Comparison of ENCODE assay signal across 12 cellular contexts in genomic region chr13:67119481-67119883, GRCh38.
DNase-seq lines count a peak whose midpoint lies in the region; ATAC-seq, FAIRE-seq and TF ChIP-seq lines count a peak whose summit lies in the region.
"Had no signal": no experiment of that assay in that cellular context is flagged by ENCODE, and none has a peak within 500 bp of the region (broad histone marks: within the 10 kb centered on the region; RNA-seq: fewer than 3 reads in every experiment).

No MANE protein-coding gene starts in this region.

- DNase-seq in AG04449 (ENCODE audit: low read depth, low spot score): peak; percentile 67
- peak; percentile 96 for DNase-seq in astrocyte (ENCODE audit: low read depth)
- peak; percentile 50 for DNase-seq in glomerular endothelial cell (ENCODE audit: extremely low read depth, low read depth, low spot score)
- no peak for DNase-seq in Peyer's patch
- no peak for DNase-seq in activated T-cell treated with anti-CD3 and anti-CD28 coated beads, Interleukin-2, amount 50 U/mL, for 24 hours
- DNase-seq: activated CD4-positive, alpha-beta T cell treated with anti-CD3 and anti-CD28 coated beads, Interleukin-2, amount 50 U/mL, for 48 hours; heart left ventricle; NCI-H2029 treated with DMSO at 0.1 percent for 48 hours; stimulated activated CD4-positive, alpha-beta T cell treated with anti-CD3 and anti-CD28 coated beads, Interleukin-1b, Interleukin-23, amount 100 ng/mL, for 48 hours had no signal

- H3K36me3 Mint-ChIP-seq in astrocyte (ENCODE audit: low read depth, unreplicated experiment): no peaks in the 10 kb centered on the region
- H3K36me3 Mint-ChIP-seq in activated T-cell treated with anti-CD3 and anti-CD28 coated beads, Interleukin-2, amount 50 U/mL, for 24 hours (ENCODE audit: low read depth): no peaks in the 10 kb centered on the region

- TF ChIP-seq POLR2A in Peyer's patch (IDR thresholded peaks at IDR 0.05): no peak

- POLR2A ChIA-PET in AG04449 (lab: Yijun Ruan, JAX): no interaction called here

- H3K4me3 ChIP-seq in AG04449 (ENCODE audit: low read depth, low read length) (no peak overlapping the region), astrocyte (ENCODE audit: insufficient read depth, low read depth, low read length) (no peak overlapping the region), Peyer's patch (no peak overlapping the region)
- H3K4me3 ChIP-seq: heart left ventricle had no signal

- H3K4me2 ChIP-seq in astrocyte (ENCODE audit: low read length): peak overlapping the region; percentile 16

- H3K4me1 Mint-ChIP-seq in astrocyte (ENCODE audit: low read depth, unreplicated experiment): peaks cover 19% of the 10 kb centered on the region
- H3K4me1 Mint-ChIP-seq in activated T-cell treated with anti-CD3 and anti-CD28 coated beads, Interleukin-2, amount 50 U/mL, for 24 hours (ENCODE audit: low read depth): no peaks in the 10 kb centered on the region

- H2AFZ ChIP-seq in astrocyte (ENCODE audit: low read depth, low read length): no peak overlapping the region

- no peak for FAIRE-seq in astrocyte (lab: Jason Lieb, UNC)

- peak overlapping the region; percentile 48 for H3K27ac Mint-ChIP-seq in astrocyte (ENCODE audit: unreplicated experiment)
- no peak overlapping the region for H3K27ac Mint-ChIP-seq in activated T-cell treated with anti-CD3 and anti-CD28 coated beads, Interleukin-2, amount 50 U/mL, for 24 hours

- H3K9me3 ChIP-seq in astrocyte (ENCODE audit: insufficient read depth, low read depth, low read length): no peaks in the 10 kb centered on the region
- H3K9me3 ChIP-seq in Peyer's patch: no peaks in the 10 kb centered on the region
- H3K9me3 ChIP-seq: heart left ventricle had no signal

- TF ChIP-seq CTCF in AG04449 (IDR thresholded peaks at IDR 0.05; ENCODE audit: insufficient read depth, low read length, missing control alignments) (no peak), astrocyte (IDR thresholded peaks at IDR 0.05; ENCODE audit: insufficient read depth, low read depth, low read length) (no peak), Peyer's patch (IDR thresholded peaks at IDR 0.05) (no peak)

- H3K9ac ChIP-seq in astrocyte (ENCODE audit: low read length): no peak overlapping the region

- peak; percentile 50 for ATAC-seq in HG03354 (IDR thresholded peaks at IDR 0.05; ENCODE audit: poor library complexity, severe bottlenecking, unreplicated experiment)
- ATAC-seq in GM18520 (IDR thresholded peaks at IDR 0.05; ENCODE audit: unreplicated experiment): no peak
- ATAC-seq in HG02938 (IDR thresholded peaks at IDR 0.05; ENCODE audit: unreplicated experiment): no peak

- no peaks in the 10 kb centered on the region for H3K27me3 Mint-ChIP-seq in astrocyte (ENCODE audit: low read depth, unreplicated experiment)
- H3K27me3 Mint-ChIP-seq in activated T-cell treated with anti-CD3 and anti-CD28 coated beads, Interleukin-2, amount 50 U/mL, for 24 hours: no peaks in the 10 kb centered on the region

- CTCF ChIA-PET in AG04449 (lab: Yijun Ruan, JAX): no interaction called here

- H3K9me3 Mint-ChIP-seq in astrocyte (ENCODE audit: unreplicated experiment): no peaks in the 10 kb centered on the region
- H3K9me3 Mint-ChIP-seq in activated T-cell treated with anti-CD3 and anti-CD28 coated beads, Interleukin-2, amount 50 U/mL, for 24 hours: no peaks in the 10 kb centered on the region

- no peak overlapping the region for H3K27ac ChIP-seq in astrocyte (ENCODE audit: low read depth, low read length)
- no peak overlapping the region for H3K27ac ChIP-seq in Peyer's patch
- H3K27ac ChIP-seq: heart left ventricle had no signal

- H3K27me3 ChIP-seq in astrocyte (ENCODE audit: insufficient read depth, low read length) (no peaks in the 10 kb centered on the region), Peyer's patch (no peaks in the 10 kb centered on the region)
- H3K27me3 ChIP-seq: heart left ventricle had no signal

- H3K4me3 Mint-ChIP-seq in astrocyte (ENCODE audit: unreplicated experiment): no peak overlapping the region
- H3K4me3 Mint-ChIP-seq in activated T-cell treated with anti-CD3 and anti-CD28 coated beads, Interleukin-2, amount 50 U/mL, for 24 hours: no peak overlapping the region

- no peaks in the 10 kb centered on the region for H3K4me1 ChIP-seq in astrocyte (ENCODE audit: insufficient read depth, low read length)
- no peaks in the 10 kb centered on the region for H3K4me1 ChIP-seq in Peyer's patch

- H4K20me1 ChIP-seq in astrocyte (ENCODE audit: insufficient read depth, low read length): no peaks in the 10 kb centered on the region

- H3K36me3 ChIP-seq in astrocyte (ENCODE audit: insufficient read depth, low read length) (no peaks in the 10 kb centered on the region), Peyer's patch (no peaks in the 10 kb centered on the region)
- H3K36me3 ChIP-seq: heart left ventricle had no signal

- no peaks in the 10 kb centered on the region for H3K79me2 ChIP-seq in astrocyte (ENCODE audit: insufficient read depth, low read length)

Comparison
In these comparisons a context has a peak if more than half of its experiments do, and no peak if none do; other contexts are left out.
1. DNase-seq: peak in AG04449 (single experiment), astrocyte (single experiment) and glomerular endothelial cell (single experiment); none in Peyer's patch (0 of 3) and activated T-cell treated with anti-CD3 and anti-CD28 coated beads, Interleukin-2, amount 50 U/mL, for 24 hours (single experiment).